In genomic region chr1:59128784-59129227, GRCh38 we compare ENCODE assay signal across 17 cellular contexts.
DNase-seq lines count a peak whose midpoint lies in the region; ATAC-seq, FAIRE-seq and TF ChIP-seq lines count a peak whose summit lies in the region.
"Had no signal": no experiment of that assay in that cellular context is flagged by ENCODE, and none has a peak within 500 bp of the region (broad histone marks: within the 10 kb centered on the region; RNA-seq: fewer than 3 reads in every experiment).

No MANE protein-coding gene starts in this region.

- TF ChIP-seq EP300 in H1 (IDR thresholded peaks at IDR 0.05; ENCODE audit: borderline replicate concordance in 1 of 2, low read depth in 2 of 2, low read length in 2 of 2): no peak

- no peaks in the 10 kb centered on the region for H3K79me1 ChIP-seq in H1 (ENCODE audit: low read depth, low read length)

- peaks cover 15% of the 10 kb centered on the region for H3K4me1 ChIP-seq in PC-3 (ENCODE audit: insufficient read depth, low read length)
- H3K4me1 ChIP-seq in H1 (replicated peaks in 1 of 4; ENCODE audit: control insufficient read depth in 3 of 4, insufficient read depth in 4 of 4, low read length in 3 of 4): peaks cover 0 to 5% (median 3%) of the 10 kb centered on the region in 4 experiments; a peak in 4 of 7 replicates
- H3K4me1 ChIP-seq in spleen: peaks cover 0 to 4% (median 0%) of the 10 kb centered on the region in 6 donors
- H3K4me1 ChIP-seq: adrenal gland, Peyer's patch, vagina had no signal

- no peak overlapping the region for H3K4me3 ChIP-seq in BJ (ENCODE audit: low read depth, low read length)
- no peak overlapping the region for H3K4me3 ChIP-seq in PC-3 (ENCODE audit: low read length)
- no peak overlapping the region for H3K4me3 ChIP-seq in H1 (ENCODE audit: extremely low read depth in 1 of 4, insufficient read depth in 2 of 4, low read depth in 3 of 4, low read length in 4 of 4)
- H3K4me3 ChIP-seq in spleen: no peak overlapping the region
- H3K4me3 ChIP-seq: adrenal gland, Peyer's patch, vagina had no signal

- H3K27me3 ChIP-seq in BJ (ENCODE audit: control insufficient read depth, insufficient read depth, low read length) (no peaks in the 10 kb centered on the region), PC-3 (ENCODE audit: low read length) (no peaks in the 10 kb centered on the region), H1 (replicated peaks in 1 of 4; ENCODE audit: control insufficient read depth in 3 of 4, extremely low read depth in 1 of 4, insufficient read depth in 3 of 4, low read length in 3 of 4) (no peaks in the 10 kb centered on the region), spleen (replicated peaks in 1 of 7) (no peaks in the 10 kb centered on the region)
- H3K27me3 ChIP-seq: adrenal gland, Peyer's patch, vagina had no signal

- no peaks in the 10 kb centered on the region for H3F3A ChIP-seq in PC-3 (ENCODE audit: low read length, unreplicated experiment)

- TF ChIP-seq POLR2A in H1 (IDR thresholded peaks at IDR 0.05; ENCODE audit: control extremely low read depth in 1 of 2, low read depth in 2 of 2, low read length in 2 of 2) (no peak), spleen (IDR thresholded peaks at IDR 0.05) (no peak)

- WGBS in H1 (ENCODE audit: extremely low coverage in 1 of 2, insufficient coverage in 1 of 2, insufficient read length in 1 of 2, insufficient replicate concordance in 2 of 2, low coverage in 1 of 2, low lambda C conversion rate in 2 of 2, missing lambda C conversion rate in 1 of 2), 2 experiments: 78% methylated on average over 4 of the region's 4 CpGs; no CpG with 5 or more reads in 1 of the 2 experiments
- 71 to 91% (median 85%) methylated on average over 4 of the region's 4 CpGs for WGBS in spleen, 5 donors

- no peak overlapping the region; the same call in 1 of the 2 replicates for H4K8ac ChIP-seq in H1 (ENCODE audit: extremely low read depth, insufficient read depth, low read length)

- no peak for FAIRE-seq in H1 (lab: Jason Lieb, UNC)
- FAIRE-seq: G401.6, islet of Langerhans had no signal

- H3K9ac ChIP-seq in PC-3 (ENCODE audit: low read length) (no peak overlapping the region), H1 (replicated peaks in 1 of 4; ENCODE audit: extremely low read depth in 1 of 4, low read depth in 3 of 4, low read length in 3 of 4) (no peak overlapping the region)

- H3K9me3 Mint-ChIP-seq in nephron: peaks cover 3% of the 10 kb centered on the region

- H4K20me1 ChIP-seq in PC-3 (ENCODE audit: low read length): no peaks in the 10 kb centered on the region
- no peaks in the 10 kb centered on the region for H4K20me1 ChIP-seq in H1 (replicated peaks in 1 of 2; ENCODE audit: control insufficient read depth in 1 of 2, insufficient read depth in 2 of 2, low read length in 2 of 2)

- intact Hi-C loops in PC-3 (cut with micrococcal nuclease): no loop called here
- intact Hi-C loops in spleen (cut with DNase I; ENCODE audit: low total_unique reads): no loop called here

- no TSS peak for BruUV-seq in PC-3 (replicated peaks; lab: Mats Ljungman, UMichigan)

- TF ChIP-seq RAD21 in H1 (IDR thresholded peaks at IDR 0.05 in 1 of 2, conservative IDR thresholded peaks at IDR 0.05 in 1 of 2; ENCODE audit: low read depth in 2 of 2, low read length in 2 of 2): no peak

- H3K27me3 Mint-ChIP-seq in nephron (ENCODE audit: low read depth): no peaks in the 10 kb centered on the region

- POLR2A ChIA-PET in BJ (lab: Charles Lee): interaction anchor here (0.6 to 1.1 kb wide), 3 partner anchors 14 to 88 kb away, joined by 3 read pairs; no protein-coding TSS in a partner anchor
- POLR2A ChIA-PET in PC-3 (lab: Charles Lee; ENCODE audit: unreplicated experiment): interaction anchor here (0.6 to 0.7 kb wide), 2 partner anchors 58 to 315 kb away, joined by 3 to 5 read pairs; no protein-coding TSS in a partner anchor
- POLR2A ChIA-PET in H1 (lab: Charles Lee; ENCODE audit: partially characterized antibody): interaction anchor here (1.2 kb wide), 1 partner anchor 16 kb away, joined by 3 read pairs; no protein-coding TSS in a partner anchor

- H3K23me2 ChIP-seq in H1 (ENCODE audit: low read depth, low read length): no peaks in the 10 kb centered on the region

- no peak overlapping the region for H3K27ac ChIP-seq in PC-3 (ENCODE audit: low read length)
- H3K27ac ChIP-seq in H1 (ENCODE audit: low read depth, low read length): no peak overlapping the region
- no peak overlapping the region for H3K27ac ChIP-seq in spleen
- H3K27ac ChIP-seq: adrenal gland, HL-60, Peyer's patch, vagina, WERI-Rb-1 had no signal

- H2AK5ac ChIP-seq in H1 (ENCODE audit: low read depth, low read length): peak overlapping the region; percentile 8; the same call in 1 of the 2 replicates

- H2AFZ ChIP-seq in PC-3 (ENCODE audit: low read length): no peak overlapping the region
- 0 out of 2 replicates have a peak overlapping the region, but pooled peaks have one; percentile 8 for H2AFZ ChIP-seq in H1 (ENCODE audit: low read length)

- H3K9me2 ChIP-seq in PC-3 (replicated peaks; ENCODE audit: low read length): no peaks in the 10 kb centered on the region

- no peak overlapping the region for H3K4me3 Mint-ChIP-seq in nephron
- H3K4me3 Mint-ChIP-seq: CD14-positive monocyte had no signal

- peak overlapping the region; percentile 37 for H4K91ac ChIP-seq in H1 (replicated peaks; ENCODE audit: insufficient read length, low read length)

- no peaks in the 10 kb centered on the region for H3K4me1 Mint-ChIP-seq in nephron
- H3K4me1 Mint-ChIP-seq: CD14-positive monocyte had no signal

- H2BK120ac ChIP-seq in H1 (replicated peaks; ENCODE audit: low read depth, low read length): no peak overlapping the region

- H2BK20ac ChIP-seq in H1 (ENCODE audit: low read length): 0 out of 2 replicates have a peak overlapping the region, but pooled peaks have one; percentile 7

- H2BK12ac ChIP-seq in H1 (ENCODE audit: low read depth, low read length): peak overlapping the region; percentile 51

- no peaks in the 10 kb centered on the region for H3K9me3 ChIP-seq in PC-3 (ENCODE audit: low read length)
- no peaks in the 10 kb centered on the region for H3K9me3 ChIP-seq in H1 (ENCODE audit: insufficient read depth in 2 of 2, low read depth in 1 of 2, low read length in 1 of 2)
- H3K9me3 ChIP-seq in spleen: no peaks in the 10 kb centered on the region
- H3K9me3 ChIP-seq: adrenal gland, Peyer's patch, vagina had no signal

- no peak overlapping the region for H3K23ac ChIP-seq in H1 (ENCODE audit: insufficient read length)

- no peak overlapping the region for H4K5ac ChIP-seq in H1 (ENCODE audit: insufficient read length, low read depth, low read length)

- DNase-seq in BJ (ENCODE audit: low read depth) (peak; percentile 40), PC-3 (peak; percentile 38), H1 (ENCODE audit: low read depth in 1 of 2, low spot score in 2 of 2) (no peak), spleen (no peak)
- DNase-seq: adrenal gland, NCI-H446, Peyer's patch, WERI-Rb-1 had no signal

- H3K36me3 Mint-ChIP-seq in nephron (ENCODE audit: low read depth): no peaks in the 10 kb centered on the region
- H3K36me3 Mint-ChIP-seq: CD14-positive monocyte had no signal

- peak overlapping the region; percentile 40 to 66 (median 45) for H3K27ac Mint-ChIP-seq in nephron
- H3K27ac Mint-ChIP-seq: CD14-positive monocyte had no signal

- CTCF ChIA-PET in BJ (lab: Yijun Ruan, JAX) (interaction anchor here (1.5 kb wide), 1 partner anchor 571 kb away, joined by 3 read pairs; no protein-coding TSS in a partner anchor), PC-3 (lab: Charles Lee) (no interaction called here), H1 (lab: Charles Lee; ENCODE audit: partially characterized antibody) (no interaction called here)

- peak overlapping the region; percentile 26; the same call in 1 of the 2 replicates for H2BK5ac ChIP-seq in H1 (ENCODE audit: low read depth, low read length)

- H3K14ac ChIP-seq in H1 (ENCODE audit: insufficient read length): no peak overlapping the region

- no peak overlapping the region for H3K18ac ChIP-seq in H1 (ENCODE audit: extremely low read depth, low read length)

- H3K56ac ChIP-seq in H1 (replicated peaks; ENCODE audit: insufficient read length, low read depth, low read length): no peak overlapping the region

- H3K4ac ChIP-seq in H1 (replicated peaks; ENCODE audit: insufficient read length, low read depth, low read length): no peak overlapping the region

- H3K79me2 ChIP-seq in PC-3 (ENCODE audit: low read length): no peaks in the 10 kb centered on the region
- H3K79me2 ChIP-seq in H1 (ENCODE audit: control insufficient read depth in 1 of 2, insufficient read depth in 2 of 2, low read length in 2 of 2): no peaks in the 10 kb centered on the region

- H3K4me2 ChIP-seq in PC-3 (ENCODE audit: low read length) (peak overlapping the region; percentile 15; the same call in 1 of the 2 replicates), H1 (ENCODE audit: insufficient read depth in 1 of 2, low read depth in 2 of 2, low read length in 2 of 2) (peak overlapping the region in 1 of 2 experiments; percentile 34; a peak in 1 of 4 replicates)

- no peak overlapping the region for H2BK15ac ChIP-seq in H1 (ENCODE audit: low read length)

- TF ChIP-seq CTCF in BJ (IDR thresholded peaks at IDR 0.05; ENCODE audit: insufficient read depth, low read depth, low read length): no peak
- TF ChIP-seq CTCF in PC-3 (conservative IDR thresholded peaks at IDR 0.05; ENCODE audit: low read depth, low read length): no peak
- no peak for TF ChIP-seq CTCF in H1 (IDR thresholded peaks at IDR 0.05; ENCODE audit: control extremely low read depth in 1 of 3, insufficient read depth in 1 of 3, low read depth in 1 of 3, low read length in 3 of 3)
- TF ChIP-seq CTCF in nephron (IDR thresholded peaks at IDR 0.05; ENCODE audit: unreplicated experiment in 3 of 3): no peak
- no peak for TF ChIP-seq CTCF in spleen (IDR thresholded peaks at IDR 0.05 in 8 of 11, conservative IDR thresholded peaks at IDR 0.05 in 3 of 11)

- ATAC-seq in PC-3 (no peak; the same call in 1 of the 2 replicates), HG02938 (IDR thresholded peaks at IDR 0.05; ENCODE audit: unreplicated experiment) (no peak), HG02970 (IDR thresholded peaks at IDR 0.05; ENCODE audit: low FRiP score, unreplicated experiment) (no peak), HG02571 (IDR thresholded peaks at IDR 0.05; ENCODE audit: unreplicated experiment) (no peak)

- no peaks in the 10 kb centered on the region for H3K36me3 ChIP-seq in BJ (ENCODE audit: control insufficient read depth, insufficient read depth, low read length)
- H3K36me3 ChIP-seq in PC-3 (ENCODE audit: low read depth, low read length): no peaks in the 10 kb centered on the region
- H3K36me3 ChIP-seq in H1 (ENCODE audit: control insufficient read depth in 2 of 4, insufficient read depth in 4 of 4, low read length in 3 of 4): no peaks in the 10 kb centered on the region
- no peaks in the 10 kb centered on the region for H3K36me3 ChIP-seq in spleen
- H3K36me3 ChIP-seq: adrenal gland, Peyer's patch, vagina, WERI-Rb-1 had no signal

TF ChIP-seq in H1, 55 proteins besides CTCF, POLR2A, EP300 and RAD21 (continues in another document):
- TF ChIP-seq PHF8 (conservative IDR thresholded peaks at IDR 0.05; ENCODE audit: low read depth, low read length) (no peak), TEAD4 (IDR thresholded peaks at IDR 0.05; ENCODE audit: low read depth, low read length) (peak; percentile 86), POU5F1 (IDR thresholded peaks at IDR 0.05; ENCODE audit: low read depth, low read length) (no peak), YY1 (IDR thresholded peaks at IDR 0.05; ENCODE audit: low read depth, low read length) (0 out of 2 replicates have a peak, but pooled peaks have one; percentile 45), RXRA (IDR thresholded peaks at IDR 0.05; ENCODE audit: insufficient read depth, low read depth, low read length) (no peak)

Comparison
In these comparisons a context has a peak if more than half of its experiments do, and no peak if none do; other contexts are left out.
1. DNase-seq: peak in BJ (single experiment) and PC-3 (single experiment); none in H1 (0 of 2) and spleen (single experiment).